ENCODE assay signal across 12 cellular contexts in the genomic region with DNA sequence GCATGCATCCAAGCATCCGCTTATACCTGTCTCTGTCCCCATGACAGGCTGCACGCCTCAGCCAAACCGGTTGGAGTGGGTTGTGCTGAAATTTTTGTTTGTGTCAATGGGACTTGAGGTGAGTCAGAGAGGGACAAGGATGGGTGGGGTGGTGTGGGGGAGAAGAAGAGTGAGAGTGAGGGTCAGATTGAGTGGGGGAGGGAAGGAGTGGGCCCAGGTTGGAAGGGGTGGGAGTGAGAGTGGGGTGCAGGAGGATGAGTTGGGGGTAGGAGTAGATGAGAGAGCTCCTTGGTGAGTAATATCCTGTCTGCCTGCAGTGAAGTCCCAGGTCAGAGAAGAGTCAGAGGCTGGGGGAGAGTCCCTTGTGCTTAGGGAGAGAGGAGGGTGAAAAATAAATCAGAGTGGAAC. TPM values are rescaled to one million over a fixed set of nuclear protein-coding genes. Genes with fewer than 3 reads are reported as not detected.
DNase-seq lines count a peak whose midpoint lies in the region; ATAC-seq and TF ChIP-seq lines count a peak whose summit lies in the region.
"Had no signal": no experiment of that assay in that cellular context is flagged by ENCODE, and none has a peak within 500 bp of the region (broad histone marks: within the 10 kb centered on the region; RNA-seq: fewer than 3 reads in every experiment).

No MANE protein-coding gene starts in this region.

- POLR2A ChIA-PET in SK-N-SH (lab: Yijun Ruan, JAX), result no interaction called here
- POLR2A ChIA-PET in Caco-2 (lab: Charles Lee), result no interaction called here

- H3K4me3 ChIP-seq in H7 (ENCODE audit: insufficient read depth, low read depth, low read length), result no peak overlapping the region
- no peak overlapping the region for H3K4me3 ChIP-seq in SK-N-SH (ENCODE audit: low read depth in 2 of 2, low read length in 1 of 2)
- no peak overlapping the region for H3K4me3 ChIP-seq in Caco-2 (ENCODE audit: low read depth, low read length)
- H3K4me3 ChIP-seq: SK-N-MC had no signal

- no peaks in the 10 kb centered on the region for H3K36me3 ChIP-seq in H7 (replicated peaks; ENCODE audit: control insufficient read depth, insufficient read depth, low read length)
- H3K36me3 ChIP-seq in SK-N-SH (replicated peaks in 1 of 2; ENCODE audit: control insufficient read depth in 1 of 2, insufficient read depth in 2 of 2, low read length in 1 of 2), result no peaks in the 10 kb centered on the region
- H3K36me3 ChIP-seq in Caco-2 (ENCODE audit: control insufficient read depth, insufficient read depth, low read length), result no peaks in the 10 kb centered on the region

- peak; percentile 11 for DNase-seq in H7
- peak; percentile 11 for DNase-seq in SK-N-SH
- DNase-seq in amniotic epithelial cell (ENCODE audit: low read depth), result peak; percentile 63
- peak; percentile 47 to 61 for DNase-seq in stimulated activated CD4-positive, alpha-beta T cell treated with anti-CD3 and anti-CD28 coated beads, Interleukin-2, amount 100 ng/mL, for 24 hours
- no peak for DNase-seq in Caco-2
- DNase-seq in cerebellar nuclear complex (lab: John Stamatoyannopoulos, UW), result no peak
- no peak for DNase-seq in SK-N-DZ (ENCODE audit: low spot score)
- DNase-seq: anterior cingulate cortex, erythroblast had no signal

- H3K4me1 Mint-ChIP-seq in Caco-2 (ENCODE audit: low read depth, unreplicated experiment), result peaks cover 6% of the 10 kb centered on the region

- H3K9me2 ChIP-seq in SK-N-SH, result no peaks in the 10 kb centered on the region

- no peaks in the 10 kb centered on the region for H3K27me3 Mint-ChIP-seq in Caco-2 (ENCODE audit: insufficient read depth, unreplicated experiment)

- H3K4me1 ChIP-seq in SK-N-SH (ENCODE audit: control insufficient read depth in 1 of 2, insufficient read depth in 2 of 2, low read depth in 1 of 2, low read length in 1 of 2) (0 out of 4 replicates have a peak, but pooled peaks cover 0 to 6% of the 10 kb centered on the region in 2 experiments), Caco-2 (0 out of 2 replicates have a peak, but pooled peaks cover 4% of the 10 kb centered on the region)

- TF ChIP-seq RAD21 in SK-N-SH (IDR thresholded peaks at IDR 0.05; ENCODE audit: low read length), result no peak

- H3K4me3 Mint-ChIP-seq in Caco-2 (ENCODE audit: unreplicated experiment), result no peak overlapping the region

- H3F3A ChIP-seq in SK-N-SH (replicated peaks; ENCODE audit: insufficient read depth), result peaks cover 1% of the 10 kb centered on the region

- H4K20me1 ChIP-seq in SK-N-SH (ENCODE audit: insufficient read depth), result no peaks in the 10 kb centered on the region

- no peak for ATAC-seq in GM21360 (IDR thresholded peaks at IDR 0.05; ENCODE audit: unreplicated experiment)

- H3K27me3 ChIP-seq in H7 (ENCODE audit: control insufficient read depth, insufficient read depth, low read length), result peaks cover 1% of the 10 kb centered on the region; the same call in 1 of the 2 replicates
- H3K27me3 ChIP-seq in SK-N-SH (ENCODE audit: insufficient read depth), result no peaks in the 10 kb centered on the region
- no peaks in the 10 kb centered on the region for H3K27me3 ChIP-seq in Caco-2 (replicated peaks; ENCODE audit: control insufficient read depth, insufficient read depth, low read length)

- no peak for TF ChIP-seq EP300 in SK-N-SH (IDR thresholded peaks at IDR 0.05; ENCODE audit: borderline replicate concordance in 1 of 2, low read depth in 1 of 2, low read length in 1 of 2)

- no TSS peak for BruUV-seq in Caco-2 (replicated peaks; lab: Mats Ljungman, UMichigan)

- H3K36me3 Mint-ChIP-seq in Caco-2 (ENCODE audit: insufficient read depth, unreplicated experiment), result peaks cover 4% of the 10 kb centered on the region

- H3K9me3 ChIP-seq in SK-N-SH, result no peaks in the 10 kb centered on the region
- H3K9me3 ChIP-seq in Caco-2, result no peaks in the 10 kb centered on the region

- H3K27ac ChIP-seq in SK-N-SH (ENCODE audit: low read depth in 2 of 2, low read length in 1 of 2), result no peak overlapping the region
- H3K27ac ChIP-seq: SK-N-MC had no signal

- WGBS in SK-N-SH (ENCODE audit: low lambda C conversion rate), result 50% methylated on average over 3 of the region's 3 CpGs

- H3K9ac ChIP-seq in SK-N-SH, result no peak overlapping the region

- no peaks in the 10 kb centered on the region for H3K9me3 Mint-ChIP-seq in Caco-2 (ENCODE audit: unreplicated experiment)

- H3K4me2 ChIP-seq in SK-N-SH, result peak overlapping the region; percentile 45

- TF ChIP-seq CTCF in SK-N-SH (IDR thresholded peaks at IDR 0.05), result no peak
- no peak for TF ChIP-seq CTCF in Caco-2 (IDR thresholded peaks at IDR 0.05; ENCODE audit: insufficient read depth in 1 of 2, low read depth in 1 of 2, low read length in 1 of 2, severe bottlenecking in 1 of 2, unreplicated experiment in 1 of 2)

- H2AFZ ChIP-seq in SK-N-SH (ENCODE audit: low read depth), result no peak overlapping the region

- intact Hi-C loops in Caco-2 (cut with micrococcal nuclease; ENCODE audit: unreplicated experiment), result no loop called here

- no peak overlapping the region for H3K27ac Mint-ChIP-seq in Caco-2 (ENCODE audit: unreplicated experiment)

- CTCF ChIA-PET in SK-N-SH (lab: Yijun Ruan, JAX) (interaction anchor here (0.6 to 8.2 kb wide), 6 partner anchors 14 to 841 kb away, joined by 3 to 198 read pairs (median 3); partner anchors contain the start of genes ARHGAP30, NECTIN4 and PPOX), Caco-2 (lab: Charles Lee) (no interaction called here)

- no peaks in the 10 kb centered on the region for H3K79me2 ChIP-seq in SK-N-SH (ENCODE audit: insufficient read depth)

TF ChIP-seq in SK-N-SH, 30 proteins besides CTCF, POLR2A, EP300 and RAD21:
- TF ChIP-seq ELF1 (IDR thresholded peaks at IDR 0.05), result no peak
- no peak for TF ChIP-seq NFIC (IDR thresholded peaks at IDR 0.05; ENCODE audit: borderline replicate concordance)
- TF ChIP-seq RFX5 (IDR thresholded peaks at IDR 0.05; ENCODE audit: low read length), result no peak
- TF ChIP-seq JUND (IDR thresholded peaks at IDR 0.05), result no peak
- no peak for TF ChIP-seq FOXM1 (IDR thresholded peaks at IDR 0.05; ENCODE audit: low read depth)
- no peak for TF ChIP-seq USF1 (IDR thresholded peaks at IDR 0.05; ENCODE audit: borderline replicate concordance, low read depth)
- TF ChIP-seq CHD2 (IDR thresholded peaks at IDR 0.05; ENCODE audit: low read length, partially characterized antibody), result no peak

RNA-seq across cellular contexts. Expression of gene NECTIN4, which starts 3.3 kb away (rescaled TPM):
- total RNA-seq in H7 (2014; rRNA removed; shearing (Covaris generic)), result not detected in 2 replicates
- polyA plus RNA-seq in SK-N-SH (2012; rRNA removed), result 0.59 and 1.9 TPM in 2 replicates
- polyA plus RNA-seq in SK-N-SH (2012; cell fraction: cytosol; rRNA removed), result 1.0 and 1.2 TPM in 2 replicates
- polyA plus RNA-seq in SK-N-SH (2012; cell fraction: nucleus; rRNA removed), result 0.39 and 0.99 TPM in 2 replicates
- 0.20 and 0.74 TPM in 2 replicates for total RNA-seq in Caco-2 (2022)
- polyA plus RNA-seq in SK-N-DZ (2014; cell fraction: cytosol; rRNA removed), result not detected in 2 replicates
- polyA plus RNA-seq in SK-N-DZ (2014; cell fraction: nucleus; rRNA removed), result not detected in 2 replicates
- total RNA-seq: liver had no signal

RNA-seq across cellular contexts. Expression of gene KLHDC9, which starts 5.5 kb away (rescaled TPM):
- 21.9 and 23.2 TPM in 2 replicates for total RNA-seq in H7 (2014; rRNA removed; shearing (Covaris generic))
- 4.4 and 4.7 TPM in 2 replicates for polyA plus RNA-seq in SK-N-SH (2012; rRNA removed)
- 3.8 and 4.9 TPM in 2 replicates for polyA plus RNA-seq in SK-N-SH (2012; cell fraction: cytosol; rRNA removed)
- 11.9 and 12.4 TPM in 2 replicates for polyA plus RNA-seq in SK-N-SH (2012; cell fraction: nucleus; rRNA removed)
- 2.0 and 2.2 TPM in 2 replicates for total RNA-seq in Caco-2 (2022)
- polyA plus RNA-seq in SK-N-DZ (2014; cell fraction: cytosol; rRNA removed), result 1.4 and 1.8 TPM in 2 replicates
- polyA plus RNA-seq in SK-N-DZ (2014; cell fraction: nucleus; rRNA removed), result 3.1 and 3.9 TPM in 2 replicates

RNA-seq across cellular contexts. Expression of gene ARHGAP30, which starts 22.9 kb away (rescaled TPM):
- total RNA-seq in H7 (2014; rRNA removed; shearing (Covaris generic)), result 0.11 TPM in 1 of 2 replicates, not detected in the other
- 0.05 TPM in 1 of 2 replicates, not detected in the other for polyA plus RNA-seq in SK-N-SH (2012; rRNA removed)
- polyA plus RNA-seq in SK-N-SH (2012; cell fraction: cytosol; rRNA removed), result 0.04 TPM in 2 replicates
- 0.15 and 0.25 TPM in 2 replicates for polyA plus RNA-seq in SK-N-SH (2012; cell fraction: nucleus; rRNA removed)
- total RNA-seq in Caco-2 (2022), result not detected in 2 replicates
- 0.09 TPM in 1 of 2 replicates, not detected in the other for polyA plus RNA-seq in SK-N-DZ (2014; cell fraction: cytosol; rRNA removed)
- not detected in 2 replicates for polyA plus RNA-seq in SK-N-DZ (2014; cell fraction: nucleus; rRNA removed)

RNA-seq across cellular contexts. Expression of gene PFDN2, which starts 25.2 kb away (rescaled TPM):
- 46.8 and 60.6 TPM in 2 replicates for total RNA-seq in H7 (2014; rRNA removed; shearing (Covaris generic))
- polyA plus RNA-seq in SK-N-SH (2012; rRNA removed), result 340 and 445 TPM in 2 replicates
- polyA plus RNA-seq in SK-N-SH (2012; cell fraction: cytosol; rRNA removed), result 565 and 761 TPM in 2 replicates
- polyA plus RNA-seq in SK-N-SH (2012; cell fraction: nucleus; rRNA removed), result 81.8 and 90.8 TPM in 2 replicates
- total RNA-seq in Caco-2 (2022), result 80.0 and 88.0 TPM in 2 replicates
- 99.2 and 137 TPM in 2 replicates for polyA plus RNA-seq in SK-N-DZ (2014; cell fraction: cytosol; rRNA removed)
- polyA plus RNA-seq in SK-N-DZ (2014; cell fraction: nucleus; rRNA removed), result 53.3 and 65.6 TPM in 2 replicates

RNA-seq across cellular contexts. Expression of gene NIT1, which starts 25.3 kb away (rescaled TPM):
- total RNA-seq in H7 (2014; rRNA removed; shearing (Covaris generic)), result 75.9 and 81.5 TPM in 2 replicates
- 38.7 and 48.9 TPM in 2 replicates for polyA plus RNA-seq in SK-N-SH (2012; rRNA removed)
- 18.6 and 31.2 TPM in 2 replicates for polyA plus RNA-seq in SK-N-SH (2012; cell fraction: cytosol; rRNA removed)
- 147 and 155 TPM in 2 replicates for polyA plus RNA-seq in SK-N-SH (2012; cell fraction: nucleus; rRNA removed)
- 41.8 and 42.1 TPM in 2 replicates for total RNA-seq in Caco-2 (2022)
- 46.6 and 48.7 TPM in 2 replicates for polyA plus RNA-seq in SK-N-DZ (2014; cell fraction: cytosol; rRNA removed)
- polyA plus RNA-seq in SK-N-DZ (2014; cell fraction: nucleus; rRNA removed), result 70.0 and 87.7 TPM in 2 replicates

Comparison
In these comparisons a context has a peak if more than half of its experiments do, and no peak if none do; other contexts are left out.
1. DNase-seq: peak in H7 (single experiment), SK-N-SH (single experiment), amniotic epithelial cell (single experiment) and stimulated activated CD4-positive, alpha-beta T cell treated with anti-CD3 and anti-CD28 coated beads, Interleukin-2, amount 100 ng/mL, for 24 hours (2 of 2); none in Caco-2 (0 of 2), cerebellar nuclear complex (0 of 2) and SK-N-DZ (single experiment).